1 cellular context compared by ENCODE assay signal in genomic region chr5:85760519-85760918, GRCh38.
TF ChIP-seq lines count a peak whose summit lies in the region.

No MANE protein-coding gene starts in this region.

TF ChIP-seq in WTC11, 78 proteins besides CTCF, POLR2A, EP300 and RAD21 (continued from another document):
- TF ChIP-seq HMGXB4 (CRISPR knock-in tag; IDR thresholded peaks at IDR 0.05) (no peak), ATF1 (CRISPR knock-in tag; IDR thresholded peaks at IDR 0.05) (no peak), ESRRA (CRISPR knock-in tag; IDR thresholded peaks at IDR 0.05; ENCODE audit: borderline replicate concordance) (no peak), CREM (CRISPR knock-in tag; IDR thresholded peaks at IDR 0.05) (no peak), ZNF232 (CRISPR knock-in tag; IDR thresholded peaks at IDR 0.05) (no peak)
- TF ChIP-seq, protein P1, sequence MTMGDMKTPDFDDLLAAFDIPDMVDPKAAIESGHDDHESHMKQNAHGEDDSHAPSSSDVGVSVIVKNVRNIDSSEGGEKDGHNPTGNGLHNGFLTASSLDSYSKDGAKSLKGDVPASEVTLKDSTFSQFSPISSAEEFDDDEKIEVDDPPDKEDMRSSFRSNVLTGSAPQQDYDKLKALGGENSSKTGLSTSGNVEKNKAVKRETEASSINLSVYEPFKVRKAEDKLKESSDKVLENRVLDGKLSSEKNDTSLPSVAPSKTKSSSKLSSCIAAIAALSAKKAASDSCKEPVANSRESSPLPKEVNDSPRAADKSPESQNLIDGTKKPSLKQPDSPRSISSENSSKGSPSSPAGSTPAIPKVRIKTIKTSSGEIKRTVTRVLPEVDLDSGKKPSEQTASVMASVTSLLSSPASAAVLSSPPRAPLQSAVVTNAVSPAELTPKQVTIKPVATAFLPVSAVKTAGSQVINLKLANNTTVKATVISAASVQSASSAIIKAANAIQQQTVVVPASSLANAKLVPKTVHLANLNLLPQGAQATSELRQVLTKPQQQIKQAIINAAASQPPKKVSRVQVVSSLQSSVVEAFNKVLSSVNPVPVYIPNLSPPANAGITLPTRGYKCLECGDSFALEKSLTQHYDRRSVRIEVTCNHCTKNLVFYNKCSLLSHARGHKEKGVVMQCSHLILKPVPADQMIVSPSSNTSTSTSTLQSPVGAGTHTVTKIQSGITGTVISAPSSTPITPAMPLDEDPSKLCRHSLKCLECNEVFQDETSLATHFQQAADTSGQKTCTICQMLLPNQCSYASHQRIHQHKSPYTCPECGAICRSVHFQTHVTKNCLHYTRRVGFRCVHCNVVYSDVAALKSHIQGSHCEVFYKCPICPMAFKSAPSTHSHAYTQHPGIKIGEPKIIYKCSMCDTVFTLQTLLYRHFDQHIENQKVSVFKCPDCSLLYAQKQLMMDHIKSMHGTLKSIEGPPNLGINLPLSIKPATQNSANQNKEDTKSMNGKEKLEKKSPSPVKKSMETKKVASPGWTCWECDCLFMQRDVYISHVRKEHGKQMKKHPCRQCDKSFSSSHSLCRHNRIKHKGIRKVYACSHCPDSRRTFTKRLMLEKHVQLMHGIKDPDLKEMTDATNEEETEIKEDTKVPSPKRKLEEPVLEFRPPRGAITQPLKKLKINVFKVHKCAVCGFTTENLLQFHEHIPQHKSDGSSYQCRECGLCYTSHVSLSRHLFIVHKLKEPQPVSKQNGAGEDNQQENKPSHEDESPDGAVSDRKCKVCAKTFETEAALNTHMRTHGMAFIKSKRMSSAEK (CRISPR knock-in tag; IDR thresholded peaks at IDR 0.05; ENCODE audit: borderline replicate concordance), result no peak
